Comparison of ENCODE assay signal across 9 cellular contexts in genomic region chr1:47508900-47509488, GRCh38.
DNase-seq lines count a peak whose midpoint lies in the region; ATAC-seq and TF ChIP-seq lines count a peak whose summit lies in the region.
"Had no signal": no experiment of that assay in that cellular context is flagged by ENCODE, and none has a peak within 500 bp of the region (broad histone marks: within the 10 kb centered on the region; RNA-seq: fewer than 3 reads in every experiment).

No MANE protein-coding gene starts in this region.

- no peak overlapping the region for H3K27ac ChIP-seq in ectodermal cell (ENCODE audit: insufficient read depth, low read depth, low read length, poor library complexity, severe bottlenecking)

- 5 to 19% methylated on average over 8 to 12 of the region's 12 CpGs for WGBS in ectodermal cell, 2 experiments

- peak overlapping the region in 1 of 6 donors; percentile 32 for H3K27ac Mint-ChIP-seq in naive B cell

- peaks cover 0 to 5% (median 0%) of the 10 kb centered on the region in 3 donors for H3K4me1 Mint-ChIP-seq in naive B cell

- H3K4me3 Mint-ChIP-seq in naive B cell: peak overlapping the region; percentile 66 to 86 (median 83)

- H3K4me3 ChIP-seq in AG10803 (ENCODE audit: low read length) (no peak overlapping the region), ectodermal cell (ENCODE audit: insufficient read depth, low read depth, low read length) (peak overlapping the region; percentile 40)

- CTCF ChIA-PET in HEK293T (lab: Yijun Ruan, JAX): interaction anchor here (0.7 kb wide), 1 partner anchor 23 kb away, joined by 3 read pairs; no protein-coding TSS in a partner anchor

- POLR2A ChIA-PET in HEK293T (lab: Yijun Ruan, JAX): interaction anchor here (0.9 to 1.7 kb wide), 3 partner anchors 11 to 72 kb away, joined by 3 to 7 read pairs (median 5); partner anchors contain the start of gene FOXD2

- TF ChIP-seq CTCF in AG10803 (conservative IDR thresholded peaks at IDR 0.05; ENCODE audit: low read length): no peak

- peak; percentile 27 for DNase-seq in AG10803 (ENCODE audit: low read depth)
- peak; percentile 64 for DNase-seq in HEK293T (ENCODE audit: extremely low spot score)
- no peak for DNase-seq in naive B cell
- DNase-seq in SKM-1 treated with dmso at 0.1 percent for 144 hours (lab: John Stamatoyannopoulos, UW; ENCODE audit: unreplicated experiment): no peak
- DNase-seq in MV-4-11 (lab: John Stamatoyannopoulos, UW): no peak
- DNase-seq in Kasumi-1 (lab: John Stamatoyannopoulos, UW): no peak

- H3K9me3 ChIP-seq in ectodermal cell (ENCODE audit: control insufficient read depth, low read length): no peaks in the 10 kb centered on the region

- H3K9me3 Mint-ChIP-seq in naive B cell: peaks cover 5 to 38% (median 10%) of the 10 kb centered on the region in 7 donors

- peaks cover 59 to 77% (median 72%) of the 10 kb centered on the region in 3 donors for H3K27me3 Mint-ChIP-seq in naive B cell

- peaks cover 5 to 8% of the 10 kb centered on the region in 2 donors for H3K36me3 Mint-ChIP-seq in naive B cell

- no peaks in the 10 kb centered on the region for H3K4me1 ChIP-seq in ectodermal cell (ENCODE audit: control insufficient read depth, insufficient read depth, low read length)

- peaks cover 63% of the 10 kb centered on the region for H3K27me3 ChIP-seq in ectodermal cell (ENCODE audit: control insufficient read depth, insufficient read depth, low read length, poor library complexity, severe bottlenecking)

- ATAC-seq in naive B cell (ENCODE audit: low read depth in 2 of 2) (no peak), HG02938 (IDR thresholded peaks at IDR 0.05; ENCODE audit: unreplicated experiment) (no peak)
- ATAC-seq: HCT116 had no signal

- no peaks in the 10 kb centered on the region for H3K36me3 ChIP-seq in ectodermal cell (ENCODE audit: control insufficient read depth, insufficient read depth, low read length)

TF ChIP-seq in HEK293T, 16 proteins besides CTCF, POLR2A, EP300 and RAD21:
- TF ChIP-seq HDGF (IDR thresholded peaks at IDR 0.05; ENCODE audit: borderline replicate concordance) (no peak), ELF4 (IDR thresholded peaks at IDR 0.05) (no peak), LEF1 (IDR thresholded peaks at IDR 0.05; ENCODE audit: borderline replicate concordance) (no peak), SUZ12 (IDR thresholded peaks at IDR 0.05) (no peak), ZNF384 (IDR thresholded peaks at IDR 0.05) (0 out of 2 replicates have a peak, but pooled peaks have one; percentile 19), CTBP1 (IDR thresholded peaks at IDR 0.05; ENCODE audit: borderline replicate concordance) (peak; percentile 63; the same call in 1 of the 2 replicates), PKNOX1 (IDR thresholded peaks at IDR 0.05) (peak; percentile 90)

Comparison
In these comparisons a context has a peak if more than half of its experiments do, and no peak if none do; other contexts are left out.
1. DNase-seq: peak in AG10803 (single experiment) and HEK293T (single experiment); none in naive B cell (single experiment), SKM-1 treated with dmso at 0.1 percent for 144 hours (single experiment), MV-4-11 (single experiment) and Kasumi-1 (0 of 2).